8 cellular contexts compared by ENCODE assay signal in genomic region chr17:68759343-68760140, GRCh38.
DNase-seq lines count a peak whose midpoint lies in the region; ATAC-seq and TF ChIP-seq lines count a peak whose summit lies in the region.

No MANE protein-coding gene starts in this region.

- H3K4me2 ChIP-seq in OCI-LY1 (ENCODE audit: low read length) = 0 out of 2 replicates have a peak overlapping the region, but pooled peaks have one; percentile 15

- no peak overlapping the region for H3K27ac Mint-ChIP-seq in activated naive CD4-positive, alpha-beta T cell treated with anti-CD3 and anti-CD28 coated beads, Interleukin-2, amount 10 ng/mL, durations not matched to agents 7 days and 5 days
- peak overlapping the region; percentile 83 for H3K27ac Mint-ChIP-seq in type B pancreatic cell

- H3K4me1 Mint-ChIP-seq in activated naive CD4-positive, alpha-beta T cell treated with anti-CD3 and anti-CD28 coated beads, Interleukin-2, amount 10 ng/mL, durations not matched to agents 7 days and 5 days = peaks cover 14% of the 10 kb centered on the region
- H3K4me1 Mint-ChIP-seq in type B pancreatic cell (ENCODE audit: unreplicated experiment) = peaks cover 14% of the 10 kb centered on the region

- no peaks in the 10 kb centered on the region for H3K27me3 Mint-ChIP-seq in activated naive CD4-positive, alpha-beta T cell treated with anti-CD3 and anti-CD28 coated beads, Interleukin-2, amount 10 ng/mL, durations not matched to agents 7 days and 5 days
- H3K27me3 Mint-ChIP-seq in type B pancreatic cell = no peaks in the 10 kb centered on the region

- no peaks in the 10 kb centered on the region for H3K9me3 Mint-ChIP-seq in activated naive CD4-positive, alpha-beta T cell treated with anti-CD3 and anti-CD28 coated beads, Interleukin-2, amount 10 ng/mL, durations not matched to agents 7 days and 5 days
- H3K9me3 Mint-ChIP-seq in type B pancreatic cell = peaks cover 4% of the 10 kb centered on the region

- TF ChIP-seq CTCF in OCI-LY1 (IDR thresholded peaks at IDR 0.05; ENCODE audit: low read length) (peak; percentile 75), neutrophil (IDR thresholded peaks at IDR 0.05) (peak; percentile 29), type B pancreatic cell (conservative IDR thresholded peaks at IDR 0.05) (peak; percentile 92)

- H3K4me3 Mint-ChIP-seq in activated naive CD4-positive, alpha-beta T cell treated with anti-CD3 and anti-CD28 coated beads, Interleukin-2, amount 10 ng/mL, durations not matched to agents 7 days and 5 days = no peak overlapping the region
- peak overlapping the region; percentile 73 for H3K4me3 Mint-ChIP-seq in type B pancreatic cell

- H3K27ac ChIP-seq in OCI-LY1 (ENCODE audit: low read depth, low read length, poor library complexity, severe bottlenecking) (no peak overlapping the region), neutrophil (no peak overlapping the region)

- no peaks in the 10 kb centered on the region for H3K36me3 Mint-ChIP-seq in activated naive CD4-positive, alpha-beta T cell treated with anti-CD3 and anti-CD28 coated beads, Interleukin-2, amount 10 ng/mL, durations not matched to agents 7 days and 5 days
- no peaks in the 10 kb centered on the region for H3K36me3 Mint-ChIP-seq in type B pancreatic cell

- no peaks in the 10 kb centered on the region for H3K9me2 ChIP-seq in OCI-LY1 (ENCODE audit: low read depth, low read length)

- no peaks in the 10 kb centered on the region for H3F3A ChIP-seq in OCI-LY1 (ENCODE audit: insufficient read depth, low read length)

- no peaks in the 10 kb centered on the region for H4K20me1 ChIP-seq in OCI-LY1 (ENCODE audit: insufficient read depth, low read length)

- no peak overlapping the region for H3K9ac ChIP-seq in OCI-LY1 (ENCODE audit: low read length)

- H3K36me3 ChIP-seq in OCI-LY1 (ENCODE audit: insufficient read depth, low read length) = no peaks in the 10 kb centered on the region; the same call in 1 of the 2 replicates
- no peaks in the 10 kb centered on the region for H3K36me3 ChIP-seq in neutrophil

- H2AFZ ChIP-seq in OCI-LY1 (ENCODE audit: low read length) = no peak overlapping the region

- DNase-seq in ELF-1 (ENCODE audit: low read depth, low spot score) = peak; percentile 93
- peak; percentile 67 for DNase-seq in Jurkat, Clone E6-1 (ENCODE audit: low read depth, low spot score)
- peak; percentile 67 for DNase-seq in activated naive CD4-positive, alpha-beta T cell treated with anti-CD3 and anti-CD28 coated beads, Interleukin-2, amount 10 ng/mL, durations not matched to agents 7 days and 5 days
- DNase-seq in globus pallidus (ENCODE audit: low spot score) = peak; percentile 85
- peak; percentile 81 for DNase-seq in type B pancreatic cell (ENCODE audit: extremely low spot score, unreplicated experiment)

- CTCF ChIA-PET in activated naive CD4-positive, alpha-beta T cell treated with anti-CD3 and anti-CD28 coated beads, Interleukin-2, amount 10 ng/mL, durations not matched to agents 7 days and 5 days (lab: Charles Lee) = interaction anchor here (0.7 to 2.1 kb wide), 4 partner anchors 226 to 579 kb away, joined by 3 to 7 read pairs (median 4); no protein-coding TSS in a partner anchor

- no peaks in the 10 kb centered on the region for H3K4me1 ChIP-seq in OCI-LY1 (ENCODE audit: insufficient read depth, low read length, severe bottlenecking)
- H3K4me1 ChIP-seq in neutrophil (ENCODE audit: control insufficient read depth in 1 of 2, insufficient read depth in 1 of 2, low read depth in 1 of 2, low read length in 1 of 2) = peaks cover 0 to 5% of the 10 kb centered on the region in 2 experiments

- ATAC-seq in GM21737 (IDR thresholded peaks at IDR 0.05; ENCODE audit: unreplicated experiment) = peak; percentile 95

- H3K9me3 ChIP-seq in OCI-LY1 (ENCODE audit: low read length) = no peaks in the 10 kb centered on the region
- H3K9me3 ChIP-seq in neutrophil = no peaks in the 10 kb centered on the region

- no peak overlapping the region for H3K4me3 ChIP-seq in Jurkat, Clone E6-1 (ENCODE audit: low read length)
- no peak overlapping the region for H3K4me3 ChIP-seq in OCI-LY1 (ENCODE audit: low read depth, low read length, poor library complexity, severe bottlenecking)
- no peak overlapping the region for H3K4me3 ChIP-seq in neutrophil (ENCODE audit: low read depth in 1 of 2, low read length in 1 of 2)

- no peaks in the 10 kb centered on the region for H3K79me2 ChIP-seq in OCI-LY1 (ENCODE audit: insufficient read depth, low read length)

- H3K27me3 ChIP-seq in OCI-LY1 (ENCODE audit: insufficient read depth, low read length) (no peaks in the 10 kb centered on the region; the same call in 1 of the 2 replicates), neutrophil (no peaks in the 10 kb centered on the region)

Comparison
In these comparisons a context has a peak if more than half of its experiments do, and no peak if none do; other contexts are left out.
1. CTCF ChIP-seq: peak in every context shown above with its lines; median percentile 92 in type B pancreatic cell; 75 in OCI-LY1; 29 in neutrophil.